ENCODE assay signal across 8 cellular contexts in genomic region chr3:13495921-13496723, GRCh38. TPM values are rescaled to one million over a fixed set of nuclear protein-coding genes. Genes with fewer than 3 reads are reported as not detected.
A peak's percentile ranks its signal among the peaks of the same experiment; 100 is the strongest.
DNase-seq lines count a peak whose midpoint lies in the region; ATAC-seq and TF ChIP-seq lines count a peak whose summit lies in the region.

No MANE protein-coding gene starts in this region.

- H3K27ac Mint-ChIP-seq in CD14-positive monocyte (peak overlapping the region in 4 of 7 donors; percentile 4 to 48 (median 24)), osteocyte (ENCODE audit: unreplicated experiment) (peak overlapping the region; percentile 72)

- TF ChIP-seq POLR2A in thyroid gland (IDR thresholded peaks at IDR 0.05) = no peak

- no peak overlapping the region for H3K4me3 Mint-ChIP-seq in CD14-positive monocyte
- no peak overlapping the region for H3K4me3 Mint-ChIP-seq in osteocyte (ENCODE audit: unreplicated experiment)

- H3K27ac ChIP-seq in RWPE2 (ENCODE audit: poor library complexity, severe bottlenecking) (no peak overlapping the region), thyroid gland (peak overlapping the region in 2 of 3 donors; percentile 60 to 61)

- no peaks in the 10 kb centered on the region for H3K9me3 ChIP-seq in RWPE2 (ENCODE audit: severe bottlenecking)
- no peaks in the 10 kb centered on the region for H3K9me3 ChIP-seq in thyroid gland

- H3K9me3 Mint-ChIP-seq in CD14-positive monocyte (peaks cover 0 to 2% (median 0%) of the 10 kb centered on the region in 7 donors), osteocyte (ENCODE audit: unreplicated experiment) (no peaks in the 10 kb centered on the region)

- H3K4me3 ChIP-seq in RWPE2 (ENCODE audit: severe bottlenecking) = no peak overlapping the region
- no peak overlapping the region for H3K4me3 ChIP-seq in thyroid gland (replicated peaks in 1 of 3)

- H3K36me3 ChIP-seq in RWPE2 (ENCODE audit: low read depth) (no peaks in the 10 kb centered on the region), thyroid gland (no peaks in the 10 kb centered on the region)

- no peak for TF ChIP-seq EP300 in Ishikawa (IDR thresholded peaks at IDR 0.05; ENCODE audit: borderline replicate concordance)

- H3K27me3 ChIP-seq in RWPE2 (ENCODE audit: insufficient read depth, poor library complexity, severe bottlenecking) = no peaks in the 10 kb centered on the region
- H3K27me3 ChIP-seq in thyroid gland = no peaks in the 10 kb centered on the region

- H3K36me3 Mint-ChIP-seq in CD14-positive monocyte (peaks cover 10 to 12% of the 10 kb centered on the region in 2 donors), osteocyte (ENCODE audit: unreplicated experiment) (peaks cover 9% of the 10 kb centered on the region)

- TF ChIP-seq CTCF in CD14-positive monocyte (IDR thresholded peaks at IDR 0.05) = peak; percentile 93
- TF ChIP-seq CTCF in RWPE2 (IDR thresholded peaks at IDR 0.05; ENCODE audit: poor library complexity, severe bottlenecking) = peak; percentile 85
- peak; percentile 95 for TF ChIP-seq CTCF in osteocyte (IDR thresholded peaks at IDR 0.05)
- peak; percentile 83 to 95 (median 90) for TF ChIP-seq CTCF in thyroid gland (IDR thresholded peaks at IDR 0.05)

- ATAC-seq in GM19438 (IDR thresholded peaks at IDR 0.05; ENCODE audit: low read depth, unreplicated experiment) (peak; percentile 53), RWPE2 (ENCODE audit: low read depth) (peak; percentile 84)

- DNase-seq in CD14-positive monocyte (ENCODE audit: low spot score) (peak; percentile 61), RWPE2 (ENCODE audit: low spot score) (peak; percentile 31), foreskin melanocyte (peak; percentile 48), osteocyte (ENCODE audit: extremely low spot score, unreplicated experiment) (peak; percentile 91), thyroid gland (peak; percentile 81 to 84)
- DNase-seq in activated effector memory CD4-positive, alpha-beta T cell treated with anti-CD3 and anti-CD28 coated beads, Interleukin-2, amount 50 U/mL, for 16 hours = peak; percentile 86

- peaks cover 0 to 1% (median 0%) of the 10 kb centered on the region in 3 donors for H3K27me3 Mint-ChIP-seq in CD14-positive monocyte (ENCODE audit: low read depth in 3 of 3)
- H3K27me3 Mint-ChIP-seq in osteocyte (ENCODE audit: unreplicated experiment) = no peaks in the 10 kb centered on the region

- H3K4me1 ChIP-seq in RWPE2 (ENCODE audit: insufficient read depth, poor library complexity, severe bottlenecking) (no peaks in the 10 kb centered on the region), thyroid gland (peaks cover 4 to 10% of the 10 kb centered on the region in 2 donors)

- intact Hi-C loops in CD14-positive monocyte (cut with micrococcal nuclease) (loop anchor here (1.0 to 2.0 kb wide), 2 partner anchors 153 to 155 kb away; no protein-coding TSS in a partner anchor), thyroid gland (cut with DNase I) (loop anchor here (2.0 kb wide), 1 partner anchor 153 kb away; no protein-coding TSS in a partner anchor)

- 39 to 49% methylated on average over 10 to 11 of the region's 12 CpGs for WGBS in thyroid gland, 2 donors

- peaks cover 8% of the 10 kb centered on the region for H3K4me1 Mint-ChIP-seq in CD14-positive monocyte
- H3K4me1 Mint-ChIP-seq in osteocyte (ENCODE audit: unreplicated experiment) = peaks cover 32% of the 10 kb centered on the region

- peak; percentile 98 for TF ChIP-seq RAD21 in Ishikawa (IDR thresholded peaks at IDR 0.05; ENCODE audit: low read depth)

TF ChIP-seq in Ishikawa, 13 proteins besides CTCF, POLR2A, EP300 and RAD21:
- no peak for TF ChIP-seq YY1 (IDR thresholded peaks at IDR 0.05; ENCODE audit: low read depth)
- TF ChIP-seq CEBPB (IDR thresholded peaks at IDR 0.05) = peak; percentile 54; the same call in 1 of the 2 replicates

RNA-seq across cellular contexts. Expression of gene HDAC11, which starts 16.0 kb away (rescaled TPM):
- polyA plus RNA-seq in CD14-positive monocyte = 1 to 10 TPM; 2.9 to 3.5 TPM
- total RNA-seq in osteocyte (11.9 and 13.7 TPM in 2 replicates), thyroid gland (10 to 100 TPM; 18.8 to 47.5 (median 30.8) TPM)

RNA-seq across cellular contexts. Expression of gene FBLN2, which starts 52.8 kb away (rescaled TPM):
- not detected for polyA plus RNA-seq in CD14-positive monocyte
- total RNA-seq in osteocyte (215 and 251 TPM in 2 replicates), thyroid gland (100 to 1,000 TPM in 1 of 4 donors, 10 to 100 TPM in 3; 75.7 to 159 (median 89.8) TPM)

Comparison
In these comparisons a context has a peak if more than half of its experiments do, and no peak if none do; other contexts are left out.
1. DNase-seq: peak in every context shown above with its lines; median percentile 91 in osteocyte; 86 in activated effector memory CD4-positive, alpha-beta T cell treated with anti-CD3 and anti-CD28 coated beads, Interleukin-2, amount 50 U/mL, for 16 hours; 82 in thyroid gland; 61 in CD14-positive monocyte; 48 in foreskin melanocyte; 31 in RWPE2.